ENCODE assay signal across 11 cellular contexts in genomic region chr6:86508230-86508629, GRCh38.
"Had no signal": no experiment of that assay in that cellular context is flagged by ENCODE, and none has a peak within 500 bp of the region (broad histone marks: within the 10 kb centered on the region; RNA-seq: fewer than 3 reads in every experiment).

No MANE protein-coding gene starts in this region.

- H3K4me2 ChIP-seq: GM23338 had no signal

- H2AFZ ChIP-seq: GM23248, GM23338 had no signal

- H3K4me1 ChIP-seq: HAP-1 had no signal

- H3K9ac ChIP-seq: GM23248 had no signal

- ATAC-seq: GM23338, HCT116 had no signal

- DNase-seq: GM23248, GOT3, H7, H9, HCEC 1CT, HFFc6 had no signal

- H3K4me3 Mint-ChIP-seq: GM23338, H9, HFFc6 had no signal

- FAIRE-seq: H1, H54 had no signal

- H3K9me3 ChIP-seq: HAP-1 had no signal

- H3K36me3 ChIP-seq: HAP-1 had no signal

- H3K4me3 ChIP-seq: GM23248, GM23338, HAP-1 had no signal

- H3K27ac ChIP-seq: GM23248 had no signal

- H3K27ac Mint-ChIP-seq: GM23338, H9, HFFc6 had no signal
